11 cellular contexts compared by ENCODE assay signal in the genomic region with DNA sequence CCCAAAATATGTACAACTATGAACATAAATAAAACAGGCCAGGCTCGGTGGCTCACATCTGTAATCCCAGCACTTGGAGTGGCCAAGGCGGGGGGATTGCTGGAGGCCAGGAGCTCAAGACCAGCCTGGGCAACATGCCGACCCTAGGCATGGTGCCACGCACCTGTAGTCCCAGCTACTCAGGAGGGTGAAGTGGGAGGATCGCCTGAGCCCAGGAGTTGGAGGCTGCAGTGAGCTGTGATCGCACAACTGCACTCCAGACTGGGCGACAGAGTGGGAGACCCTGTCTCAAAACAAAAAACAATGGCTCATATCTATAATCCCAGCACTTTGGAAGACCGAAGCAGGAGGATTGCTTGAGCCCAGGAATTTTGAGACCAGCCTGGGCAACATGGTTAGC. TPM values are rescaled to one million over a fixed set of nuclear protein-coding genes. Genes with fewer than 3 reads are reported as not detected.
DNase-seq lines count a peak whose midpoint lies in the region; ATAC-seq and TF ChIP-seq lines count a peak whose summit lies in the region.
"Had no signal": no experiment of that assay in that cellular context is flagged by ENCODE, and none has a peak within 500 bp of the region (broad histone marks: within the 10 kb centered on the region; RNA-seq: fewer than 3 reads in every experiment).

No MANE protein-coding gene starts in this region.

- ATAC-seq in activated naive CD4-positive, alpha-beta T cell treated with anti-CD3 and anti-CD28 coated beads, Interleukin-2, amount 50 U/mL, for 72 hours: no peak
- ATAC-seq in T-cell (replicated peaks in 1 of 4) (no peak), HG02571 (IDR thresholded peaks at IDR 0.05; ENCODE audit: unreplicated experiment) (no peak)

- peaks cover 5% of the 10 kb centered on the region for H3K36me3 Mint-ChIP-seq in activated naive CD4-positive, alpha-beta T cell treated with anti-CD3 and anti-CD28 coated beads, Interleukin-2, amount 50 U/mL, for 24 hours
- peaks cover 14 to 18% of the 10 kb centered on the region in 2 donors for H3K36me3 Mint-ChIP-seq in activated naive CD4-positive, alpha-beta T cell treated with anti-CD3 and anti-CD28 coated beads, Interleukin-2, amount 50 U/mL, for 72 hours
- peaks cover 7% of the 10 kb centered on the region for H3K36me3 Mint-ChIP-seq in T-cell

- H3K36me3 ChIP-seq in suprapubic skin: peaks cover under 1% of the 10 kb centered on the region
- no peaks in the 10 kb centered on the region for H3K36me3 ChIP-seq in thyroid gland
- H3K36me3 ChIP-seq: cardiac muscle cell had no signal

- peak overlapping the region; percentile 42 for H3K4me3 ChIP-seq in fibroblast of villous mesenchyme (ENCODE audit: low read depth, low read length)
- peak overlapping the region; percentile 92 for H3K4me3 ChIP-seq in suprapubic skin
- no peak overlapping the region for H3K4me3 ChIP-seq in thyroid gland (replicated peaks in 1 of 3)

- no peak for TF ChIP-seq CTCF in fibroblast of villous mesenchyme (IDR thresholded peaks at IDR 0.05; ENCODE audit: insufficient read depth, low read depth, low read length)
- no peak for TF ChIP-seq CTCF in suprapubic skin (IDR thresholded peaks at IDR 0.05)
- TF ChIP-seq CTCF in thyroid gland (IDR thresholded peaks at IDR 0.05): no peak

- H3K27ac ChIP-seq in suprapubic skin (no peak overlapping the region), thyroid gland (no peak overlapping the region)

- no peak for TF ChIP-seq POLR2A in suprapubic skin (IDR thresholded peaks at IDR 0.05)
- no peak for TF ChIP-seq POLR2A in thyroid gland (IDR thresholded peaks at IDR 0.05)

- H3K4me1 Mint-ChIP-seq in activated naive CD4-positive, alpha-beta T cell treated with anti-CD3 and anti-CD28 coated beads, Interleukin-2, amount 50 U/mL, for 24 hours: peaks cover 38% of the 10 kb centered on the region
- H3K4me1 Mint-ChIP-seq in T-cell: peaks cover 39 to 49% (median 44%) of the 10 kb centered on the region in 3 donors

- intact Hi-C loops in thyroid gland (cut with DNase I): loop anchor here (10.0 kb wide), 1 partner anchor 74 kb away; no protein-coding TSS in a partner anchor

- no peaks in the 10 kb centered on the region for H3K27me3 ChIP-seq in suprapubic skin
- no peaks in the 10 kb centered on the region for H3K27me3 ChIP-seq in thyroid gland
- H3K27me3 ChIP-seq: cardiac muscle cell had no signal

- H3K9me3 Mint-ChIP-seq in activated naive CD4-positive, alpha-beta T cell treated with anti-CD3 and anti-CD28 coated beads, Interleukin-2, amount 50 U/mL, for 24 hours: no peaks in the 10 kb centered on the region
- no peaks in the 10 kb centered on the region for H3K9me3 Mint-ChIP-seq in activated naive CD4-positive, alpha-beta T cell treated with anti-CD3 and anti-CD28 coated beads, Interleukin-2, amount 50 U/mL, for 72 hours
- no peaks in the 10 kb centered on the region for H3K9me3 Mint-ChIP-seq in T-cell

- POLR2A ChIA-PET in T-cell (lab: Charles Lee): interaction anchor here in 1 of 2 donors (0.6 kb wide), 1 partner anchor 51 kb away, joined by 3 read pairs; no protein-coding TSS in a partner anchor

- peaks cover 33% of the 10 kb centered on the region for H3K4me1 ChIP-seq in suprapubic skin
- H3K4me1 ChIP-seq in thyroid gland: peaks cover 8 to 9% of the 10 kb centered on the region in 2 donors

- H3K27ac Mint-ChIP-seq in activated naive CD4-positive, alpha-beta T cell treated with anti-CD3 and anti-CD28 coated beads, Interleukin-2, amount 50 U/mL, for 24 hours: no peak overlapping the region
- H3K27ac Mint-ChIP-seq in activated naive CD4-positive, alpha-beta T cell treated with anti-CD3 and anti-CD28 coated beads, Interleukin-2, amount 50 U/mL, for 72 hours: peak overlapping the region in 1 of 2 donors; percentile 99
- H3K27ac Mint-ChIP-seq in T-cell: no peak overlapping the region

- WGBS in suprapubic skin: 87% methylated on average over 8 of the region's 8 CpGs
- 88% methylated on average over 8 of the region's 8 CpGs for WGBS in thyroid gland, 2 donors

- H3K4me3 Mint-ChIP-seq in activated naive CD4-positive, alpha-beta T cell treated with anti-CD3 and anti-CD28 coated beads, Interleukin-2, amount 50 U/mL, for 24 hours: peak overlapping the region; percentile 68
- peak overlapping the region; percentile 62 to 92 (median 66) for H3K4me3 Mint-ChIP-seq in T-cell

- no peak for DNase-seq in activated naive CD4-positive, alpha-beta T cell treated with anti-CD3 and anti-CD28 coated beads, Interleukin-2, amount 50 U/mL, for 72 hours (ENCODE audit: low spot score in 2 of 2)
- DNase-seq in T-cell (no peak), fibroblast of villous mesenchyme (ENCODE audit: low read depth) (no peak), suprapubic skin (ENCODE audit: low spot score in 2 of 2) (no peak), thyroid gland (no peak), NCI-H1436 (lab: John Stamatoyannopoulos, UW) (no peak)
- DNase-seq: stimulated activated CD4-positive, alpha-beta T cell treated with anti-CD3 and anti-CD28 coated beads, Interleukin-2, amount 100 ng/mL, for 24 hours; T1000 had no signal

- no peak for TF ChIP-seq EP300 in suprapubic skin (IDR thresholded peaks at IDR 0.05)

- no peaks in the 10 kb centered on the region for H3K27me3 Mint-ChIP-seq in activated naive CD4-positive, alpha-beta T cell treated with anti-CD3 and anti-CD28 coated beads, Interleukin-2, amount 50 U/mL, for 24 hours
- H3K27me3 Mint-ChIP-seq in T-cell: no peaks in the 10 kb centered on the region

- CTCF ChIA-PET in T-cell (lab: Charles Lee): interaction anchor here (1.2 to 1.4 kb wide), 2 partner anchors 52 to 364 kb away, joined by 3 to 5 read pairs; partner anchors contain the start of gene RRAGA (in 1 of the 2)

- H3K9me3 ChIP-seq in suprapubic skin (no peaks in the 10 kb centered on the region), thyroid gland (no peaks in the 10 kb centered on the region)

RNA-seq across cellular contexts. Expression of gene HAUS6, which starts 1.5 kb away (rescaled TPM):
- total RNA-seq in activated naive CD4-positive, alpha-beta T cell treated with anti-CD3 and anti-CD28 coated beads, Interleukin-2, amount 50 U/mL, for 72 hours: 10 to 100 TPM; 35.3 to 37.5 TPM
- total RNA-seq in T-cell (10 to 100 TPM in 4 of 5 donors, 1 to 10 TPM in 1; 8.7 to 17.0 (median 15.1) TPM), fibroblast of villous mesenchyme (16.8 and 23.7 TPM in 2 replicates), suprapubic skin (10 to 100 TPM in 2 of 4 donors, 1 to 10 TPM in 2; 5.6 to 13.7 (median 10.6) TPM), thyroid gland (1 to 10 TPM; 5.9 to 8.5 (median 7.9) TPM)

RNA-seq across cellular contexts. Expression of gene PLIN2, which starts 26.1 kb away (rescaled TPM):
- total RNA-seq in activated naive CD4-positive, alpha-beta T cell treated with anti-CD3 and anti-CD28 coated beads, Interleukin-2, amount 50 U/mL, for 72 hours: 100 to 1,000 TPM in 1 of 2 donors, 10 to 100 TPM in 1; 44.0 to 176 TPM
- total RNA-seq in T-cell (10 to 100 TPM; 15.6 to 47.3 (median 38.7) TPM), fibroblast of villous mesenchyme (90.2 and 119 TPM in 2 replicates), suprapubic skin (100 to 1,000 TPM; 124 to 445 (median 162) TPM), thyroid gland (100 to 1,000 TPM in 1 of 4 donors, 10 to 100 TPM in 3; 25.1 to 148 (median 59.3) TPM)

RNA-seq across cellular contexts. Expression of gene RRAGA, which starts 52.0 kb away (rescaled TPM):
- total RNA-seq in activated naive CD4-positive, alpha-beta T cell treated with anti-CD3 and anti-CD28 coated beads, Interleukin-2, amount 50 U/mL, for 72 hours: 10 to 100 TPM; 20.5 to 52.8 TPM
- total RNA-seq in T-cell: 10 to 100 TPM; 25.0 to 55.3 (median 42.0) TPM
- total RNA-seq in fibroblast of villous mesenchyme: 45.4 and 55.3 TPM in 2 replicates
- 10 to 100 TPM; 37.4 to 61.6 (median 57.8) TPM for total RNA-seq in suprapubic skin
- total RNA-seq in thyroid gland: 10 to 100 TPM; 59.8 to 69.2 (median 61.1) TPM

Comparison
In these comparisons a context has a peak if more than half of its experiments do, and no peak if none do; other contexts are left out.
1. H3K4me3 ChIP-seq: peak in fibroblast of villous mesenchyme (single experiment) and suprapubic skin (single experiment); none in thyroid gland (0 of 3).